15 cellular contexts compared by ENCODE assay signal in genomic region chr7:156527458-156527890, GRCh38.
DNase-seq lines count a peak whose midpoint lies in the region; ATAC-seq and TF ChIP-seq lines count a peak whose summit lies in the region.
"Had no signal": no experiment of that assay in that cellular context is flagged by ENCODE, and none has a peak within 500 bp of the region (broad histone marks: within the 10 kb centered on the region; RNA-seq: fewer than 3 reads in every experiment).

No MANE protein-coding gene starts in this region.

- H3K27me3 ChIP-seq in Peyer's patch (no peaks in the 10 kb centered on the region), right lobe of liver (no peaks in the 10 kb centered on the region), sigmoid colon (no peaks in the 10 kb centered on the region)

- peaks cover 0 to 4% (median 1%) of the 10 kb centered on the region in 4 donors for H3K4me1 ChIP-seq in Peyer's patch
- H3K4me1 ChIP-seq in right lobe of liver, result peaks cover 0 to 28% (median 11%) of the 10 kb centered on the region in 4 donors
- no peaks in the 10 kb centered on the region for H3K4me1 ChIP-seq in sigmoid colon

- DNase-seq in Peyer's patch, result peak in 1 of 3 donors; percentile 73
- DNase-seq in epithelial cell of proximal tubule (ENCODE audit: low read depth), result peak; percentile 35
- peak in 1 of 3 donors; percentile 74 for DNase-seq in right lobe of liver
- DNase-seq in posterior vena cava (ENCODE audit: low spot score), result no peak
- no peak for DNase-seq in DMS153 (lab: John Stamatoyannopoulos, UW)
- DNase-seq in sigmoid colon, result no peak
- no peak for DNase-seq in NCI-H2081 (lab: John Stamatoyannopoulos, UW)
- DNase-seq: EL, HCEC 1CT, NCI-H1092, NCI-H2107, NCI-H446 treated with DMSO at 0.1 percent for 48 hours, NCI-H82, SHP77 had no signal

- TF ChIP-seq POLR2A in Peyer's patch (IDR thresholded peaks at IDR 0.05) (peak in 1 of 2 donors; percentile 41), right lobe of liver (IDR thresholded peaks at IDR 0.05) (peak; percentile 52), sigmoid colon (IDR thresholded peaks at IDR 0.05) (no peak)

- intact Hi-C loops in right lobe of liver (cut with DNase I), result no loop called here
- intact Hi-C loops in posterior vena cava (cut with DNase I), result no loop called here
- intact Hi-C loops in sigmoid colon (cut with DNase I), result no loop called here

- H3K4me3 ChIP-seq in Peyer's patch, result no peak overlapping the region
- no peak overlapping the region for H3K4me3 ChIP-seq in epithelial cell of proximal tubule (ENCODE audit: low read depth, low read length)
- H3K4me3 ChIP-seq in right lobe of liver, result no peak overlapping the region
- no peak overlapping the region for H3K4me3 ChIP-seq in sigmoid colon

- no peaks in the 10 kb centered on the region for H3K36me3 ChIP-seq in Peyer's patch
- no peaks in the 10 kb centered on the region for H3K36me3 ChIP-seq in right lobe of liver
- no peaks in the 10 kb centered on the region for H3K36me3 ChIP-seq in sigmoid colon

- no peak for TF ChIP-seq EP300 in sigmoid colon (IDR thresholded peaks at IDR 0.05)

- 4% methylated on average over 4 of the region's 4 CpGs for WGBS in right lobe of liver (ENCODE audit: insufficient coverage, low coverage, low lambda C conversion rate, missing lambda C conversion rate)
- WGBS in sigmoid colon, 2 donors, result 14 to 42% methylated on average over 4 of the region's 4 CpGs

- ATAC-seq in right lobe of liver, result peak; percentile 79 to 91 (median 84)
- ATAC-seq: Panc1 had no signal

- TF ChIP-seq CTCF in Peyer's patch (IDR thresholded peaks at IDR 0.05), result no peak
- TF ChIP-seq CTCF in epithelial cell of proximal tubule (conservative IDR thresholded peaks at IDR 0.05; ENCODE audit: low read depth, low read length), result no peak
- TF ChIP-seq CTCF in right lobe of liver (IDR thresholded peaks at IDR 0.05), result no peak
- no peak for TF ChIP-seq CTCF in sigmoid colon (IDR thresholded peaks at IDR 0.05)

- H3K9me3 ChIP-seq in Peyer's patch, result no peaks in the 10 kb centered on the region
- H3K9me3 ChIP-seq in right lobe of liver, result no peaks in the 10 kb centered on the region
- no peaks in the 10 kb centered on the region for H3K9me3 ChIP-seq in sigmoid colon

- H3K27ac ChIP-seq in Peyer's patch (peak overlapping the region in 3 of 4 donors; percentile 19 to 71 (median 66)), right lobe of liver (peak overlapping the region in 2 of 3 donors; percentile 49 to 70), sigmoid colon (no peak overlapping the region)

Comparison
In these comparisons a context has a peak if more than half of its experiments do, and no peak if none do; other contexts are left out.
1. H3K27ac ChIP-seq: peak in Peyer's patch (3 of 4) and right lobe of liver (2 of 3); none in sigmoid colon (0 of 4).